In genomic region chr13:100674363-100674847, GRCh38 we compare ENCODE assay signal across 8 cellular contexts. TPM values are rescaled to one million over a fixed set of nuclear protein-coding genes. Genes with fewer than 3 reads are reported as not detected.
DNase-seq lines count a peak whose midpoint lies in the region; ATAC-seq, FAIRE-seq and TF ChIP-seq lines count a peak whose summit lies in the region.

TMTC4 (minus strand) TSS chr13:100674795; CDS start chr13:100670362, 4,433 bp downstream.

- H3K4me3 ChIP-seq in OCI-LY3 (ENCODE audit: low read length) (peak within 1 kb of the TSS; percentile 93), mucosa of descending colon (peak within 1 kb of the TSS; percentile 90)

- 0 out of 2 replicates have a peak, but pooled peaks cover 3% of the 10 kb centered on the region for H3K27me3 ChIP-seq in OCI-LY3 (ENCODE audit: low read depth, low read length)

- H3K36me3 Mint-ChIP-seq in activated CD4-positive, alpha-beta T cell treated with anti-CD3 and anti-CD28 coated beads for 36 hours (ENCODE audit: low read depth) = peaks cover 4% of the 10 kb centered on the region

- TF ChIP-seq CTCF in OCI-LY3 (IDR thresholded peaks at IDR 0.05; ENCODE audit: low read depth, low read length) (no peak), mucosa of descending colon (IDR thresholded peaks at IDR 0.05) (no peak)

- peaks cover 23% of the 10 kb centered on the region for H3K4me1 Mint-ChIP-seq in activated CD4-positive, alpha-beta T cell treated with anti-CD3 and anti-CD28 coated beads for 36 hours

- POLR2A ChIA-PET in activated CD4-positive, alpha-beta T cell treated with anti-CD3 and anti-CD28 coated beads for 36 hours (lab: Charles Lee) = no interaction called here

- H3K27ac ChIP-seq in OCI-LY3 (ENCODE audit: low read length) (peak within 1 kb of the TSS; percentile 28), cingulate gyrus (ENCODE audit: low read depth, low read length) (peak within 1 kb of the TSS; percentile 87)

- peaks cover 7% of the 10 kb centered on the region for H3K27me3 Mint-ChIP-seq in activated CD4-positive, alpha-beta T cell treated with anti-CD3 and anti-CD28 coated beads for 36 hours

- FAIRE-seq in RCC 7860 (lab: Jason Lieb, UNC) = no peak

- H3K9ac ChIP-seq in OCI-LY3 (ENCODE audit: low read length) = peak within 1 kb of the TSS; percentile 85

- H3K36me3 ChIP-seq in OCI-LY3 (replicated peaks; ENCODE audit: low read depth, low read length) (peaks cover 7% of the 10 kb centered on the region), mucosa of descending colon (ENCODE audit: low read depth) (no peaks in the 10 kb centered on the region)

- no peak for DNase-seq in activated CD4-positive, alpha-beta T cell treated with anti-CD3 and anti-CD28 coated beads for 36 hours
- DNase-seq in activated CD4-positive, alpha-beta T cell treated with anti-CD3 and anti-CD28 coated beads, Interleukin-2, amount 50 U/mL, for 48 hours = no peak
- DNase-seq in mucosa of descending colon (no peak), ureter (ENCODE audit: low spot score) (no peak), RCC 7860 (ENCODE audit: low spot score) (no peak)

- peaks cover 12% of the 10 kb centered on the region; the same call in 1 of the 2 replicates for H3K4me1 ChIP-seq in OCI-LY3 (ENCODE audit: low read length)
- H3K4me1 ChIP-seq in mucosa of descending colon (ENCODE audit: low read depth) = peaks cover 15% of the 10 kb centered on the region

- H3K79me2 ChIP-seq in OCI-LY3 (ENCODE audit: low read length) = peaks cover 46% of the 10 kb centered on the region

- peaks cover 11% of the 10 kb centered on the region for H4K20me1 ChIP-seq in OCI-LY3 (ENCODE audit: insufficient read depth, low read length)

- H3K9me3 ChIP-seq in OCI-LY3 (ENCODE audit: insufficient read depth, low read length) (no peaks in the 10 kb centered on the region), mucosa of descending colon (no peaks in the 10 kb centered on the region)

- H2AFZ ChIP-seq in OCI-LY3 (ENCODE audit: low read depth, low read length) = peak within 1 kb of the TSS; percentile 87

- H3K4me3 Mint-ChIP-seq in activated CD4-positive, alpha-beta T cell treated with anti-CD3 and anti-CD28 coated beads for 36 hours = peak within 1 kb of the TSS; percentile 93

- intact Hi-C loops in activated CD4-positive, alpha-beta T cell treated with anti-CD3 and anti-CD28 coated beads for 36 hours (cut with DNase I, micrococcal nuclease) = loop anchor here (1.0 to 10.0 kb wide), 7 partner anchors 86 to 1920 kb away; partner anchors contain the start of genes GGACT (in 2 of the 2), TPP2 (in 1 of the 2) and ZIC2 (in 1 of the 2)
- intact Hi-C loops in mucosa of descending colon (cut with DNase I, micrococcal nuclease) = no loop called here

- H3K4me2 ChIP-seq in OCI-LY3 (ENCODE audit: low read length) = peak within 1 kb of the TSS; percentile 86

- CTCF ChIA-PET in activated CD4-positive, alpha-beta T cell treated with anti-CD3 and anti-CD28 coated beads for 36 hours (lab: Charles Lee) = interaction anchor here (0.6 to 1.1 kb wide), 3 partner anchors 34 to 1133 kb away, joined by 3 to 4 read pairs (median 4); no protein-coding TSS in a partner anchor

- peak; percentile 45 for ATAC-seq in activated CD4-positive, alpha-beta T cell treated with anti-CD3 and anti-CD28 coated beads for 36 hours
- ATAC-seq in HG02763 (IDR thresholded peaks at IDR 0.05; ENCODE audit: unreplicated experiment) (peak; percentile 45), mucosa of descending colon (peak; percentile 23)

- no peaks in the 10 kb centered on the region for H3K9me3 Mint-ChIP-seq in activated CD4-positive, alpha-beta T cell treated with anti-CD3 and anti-CD28 coated beads for 36 hours (ENCODE audit: low read depth)

- H3K27ac Mint-ChIP-seq in activated CD4-positive, alpha-beta T cell treated with anti-CD3 and anti-CD28 coated beads for 36 hours = peak within 1 kb of the TSS; percentile 98

RNA-seq across cellular contexts. Expression of gene TMTC4, which starts in this region (rescaled TPM):
- total RNA-seq in activated CD4-positive, alpha-beta T cell treated with anti-CD3 and anti-CD28 coated beads for 36 hours = 10 to 100 TPM; 13.5 to 19.0 TPM
- total RNA-seq in mucosa of descending colon (10 to 100 TPM; 17.2 to 23.3 (median 17.8) TPM), ureter (17.8 TPM)

Comparison
In these comparisons a context has a peak if more than half of its experiments do, and no peak if none do; other contexts are left out.
1. intact Hi-C loops: an anchor here in activated CD4-positive, alpha-beta T cell treated with anti-CD3 and anti-CD28 coated beads for 36 hours (1.0 to 10.0 kb wide); none called in mucosa of descending colon.